ENCODE assay signal across 1 cellular context in genomic region chr12:31471061-31471460, GRCh38.
TF ChIP-seq lines count a peak whose summit lies in the region.

No MANE protein-coding gene starts in this region.

TF ChIP-seq in GM23338, 12 proteins besides CTCF, POLR2A, EP300 and RAD21 (continued from another document):
- TF ChIP-seq REST (IDR thresholded peaks at IDR 0.05; ENCODE audit: unreplicated experiment) (no peak), CREB1 (CRISPR knock-in tag; IDR thresholded peaks at IDR 0.05; ENCODE audit: low read depth) (no peak), EZH2phosphoT487 (IDR thresholded peaks at IDR 0.05; ENCODE audit: unreplicated experiment) (no peak)
TF ChIP-seq in GM23338: peak in this region for 0.
